8 cellular contexts compared by ENCODE assay signal in the genomic region with DNA sequence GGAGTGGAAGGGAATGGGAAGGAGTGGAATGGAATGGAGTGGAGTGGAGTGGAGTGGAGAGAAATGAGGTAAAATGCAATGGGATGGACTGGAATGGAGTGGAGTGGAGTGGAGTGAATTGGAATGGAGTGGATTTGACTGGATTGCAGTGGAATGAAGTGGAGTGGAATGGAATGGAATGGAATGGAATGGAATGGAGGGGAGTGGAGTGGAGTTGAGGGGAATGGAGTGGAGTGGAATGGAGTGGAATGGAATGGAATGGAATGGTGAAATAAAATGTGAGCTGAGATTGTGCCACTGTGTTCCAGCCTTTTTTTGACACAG.
DNase-seq lines count a peak whose midpoint lies in the region; ATAC-seq and TF ChIP-seq lines count a peak whose summit lies in the region.
"Not testable (repeated sequence)": the region's sequence is repeated elsewhere in the genome, so short reads cannot be mapped to it uniquely, and the experiment has no call there.

No MANE protein-coding gene starts in this region.

- not testable (repeated sequence) for DNase-seq in CD8-positive, alpha-beta memory T cell
- DNase-seq in heart left ventricle (peak in 2 of 5 donors; percentile 1 to 7), mesenteric fat pad (ENCODE audit: low spot score) (peak; percentile 8)
- peak; percentile 0 for DNase-seq in stimulated activated naive CD8-positive, alpha-beta T cell treated with anti-CD3 and anti-CD28 coated beads, Interleukin-15, Interleukin-2, amounts not matched to agents 100 U/mL and 50 U/mL, for 24 hours

- not testable (repeated sequence) for H3K27me3 ChIP-seq in CD8-positive, alpha-beta memory T cell (ENCODE audit: insufficient read depth, low read length, poor library complexity, severe bottlenecking); heart left ventricle

- CTCF ChIA-PET in CD8-positive, alpha-beta memory T cell (lab: Charles Lee), result not testable (repeated sequence)

- peaks cover 0 to 29% (median 28%) of the 10 kb centered on the region in 5 donors for H3K9me3 Mint-ChIP-seq in CD8-positive, alpha-beta memory T cell
- H3K9me3 Mint-ChIP-seq in activated T-helper 17 cell treated with anti-CD3 and anti-CD28 coated beads, Interleukin-2, amount 50 U/mL, for 72 hours, result peaks cover 13% of the 10 kb centered on the region

- not testable (repeated sequence) for H3K27me3 Mint-ChIP-seq in CD8-positive, alpha-beta memory T cell; activated T-helper 17 cell treated with anti-CD3 and anti-CD28 coated beads, Interleukin-2, amount 50 U/mL, for 72 hours

- H3K4me1 Mint-ChIP-seq in CD8-positive, alpha-beta memory T cell; activated T-helper 17 cell treated with anti-CD3 and anti-CD28 coated beads, Interleukin-2, amount 50 U/mL, for 72 hours: not testable (repeated sequence)

- peak overlapping the region; percentile 7 for H3K4me3 ChIP-seq in CD8-positive, alpha-beta memory T cell (ENCODE audit: low read length)
- not testable (repeated sequence) for H3K4me3 ChIP-seq in heart left ventricle

- peaks cover 20% of the 10 kb centered on the region for H3K9me3 ChIP-seq in CD8-positive, alpha-beta memory T cell (ENCODE audit: low read length)
- peaks cover 0 to 26% (median 22%) of the 10 kb centered on the region in 12 donors for H3K9me3 ChIP-seq in heart left ventricle

- not testable (repeated sequence) for H3K4me3 Mint-ChIP-seq in CD8-positive, alpha-beta memory T cell; activated T-helper 17 cell treated with anti-CD3 and anti-CD28 coated beads, Interleukin-2, amount 50 U/mL, for 72 hours

- ATAC-seq in GM19328 (IDR thresholded peaks at IDR 0.05; ENCODE audit: unreplicated experiment), result peak; percentile 21
- ATAC-seq in HG02678 (IDR thresholded peaks at IDR 0.05; ENCODE audit: unreplicated experiment), result peak; percentile 32
- ATAC-seq in HG03159 (IDR thresholded peaks at IDR 0.05; ENCODE audit: unreplicated experiment), result peak; percentile 24
- ATAC-seq in activated T-helper 17 cell treated with anti-CD3 and anti-CD28 coated beads, Interleukin-2, amount 50 U/mL, for 72 hours (replicated peaks), result peak; percentile 35
- peak; percentile 27 to 65 (median 56) for ATAC-seq in heart left ventricle
- ATAC-seq in stimulated activated naive CD8-positive, alpha-beta T cell treated with anti-CD3 and anti-CD28 coated beads, Interleukin-15, Interleukin-2, amounts not matched to agents 100 U/mL and 50 U/mL, for 24 hours, result peak; percentile 30

- not testable (repeated sequence) for H3K36me3 Mint-ChIP-seq in CD8-positive, alpha-beta memory T cell; activated T-helper 17 cell treated with anti-CD3 and anti-CD28 coated beads, Interleukin-2, amount 50 U/mL, for 72 hours (ENCODE audit: low read depth)

- H3K27ac ChIP-seq in CD8-positive, alpha-beta memory T cell (ENCODE audit: low read depth, low read length); heart left ventricle: not testable (repeated sequence)

- H3K4me1 ChIP-seq in CD8-positive, alpha-beta memory T cell (ENCODE audit: insufficient read depth, low read length); heart left ventricle: not testable (repeated sequence)

- intact Hi-C loops in heart left ventricle (cut with DNase I), result not testable (repeated sequence)

- not testable (repeated sequence) for TF ChIP-seq CTCF in heart left ventricle (IDR thresholded peaks at IDR 0.05)

- not testable (repeated sequence) for H3K27ac Mint-ChIP-seq in CD8-positive, alpha-beta memory T cell; activated T-helper 17 cell treated with anti-CD3 and anti-CD28 coated beads, Interleukin-2, amount 50 U/mL, for 72 hours

- not testable (repeated sequence) for TF ChIP-seq POLR2A in heart left ventricle (IDR thresholded peaks at IDR 0.05)

- H3K36me3 ChIP-seq in CD8-positive, alpha-beta memory T cell (ENCODE audit: insufficient read depth, low read length); heart left ventricle: not testable (repeated sequence)

- POLR2A ChIA-PET in CD8-positive, alpha-beta memory T cell (lab: Charles Lee), result not testable (repeated sequence)
